Comparison of ENCODE assay signal across 15 cellular contexts in genomic region chr18:47594063-47594462, GRCh38.
A peak's percentile ranks its signal among the peaks of the same experiment; 100 is the strongest.
DNase-seq lines count a peak whose midpoint lies in the region; ATAC-seq and TF ChIP-seq lines count a peak whose summit lies in the region.
"Had no signal": no experiment of that assay in that cellular context is flagged by ENCODE, and none has a peak within 500 bp of the region (broad histone marks: within the 10 kb centered on the region; RNA-seq: fewer than 3 reads in every experiment).

No MANE protein-coding gene starts in this region.

- peak overlapping the region; percentile 68 for H3K4me3 Mint-ChIP-seq in type B pancreatic cell
- no peak overlapping the region for H3K4me3 Mint-ChIP-seq in T-helper 17 cell
- H3K4me3 Mint-ChIP-seq: activated CD4-positive, alpha-beta memory T cell treated with anti-CD3 and anti-CD28 coated beads for 36 hours had no signal

- peaks cover 7% of the 10 kb centered on the region for H3K9me3 Mint-ChIP-seq in type B pancreatic cell
- H3K9me3 Mint-ChIP-seq: activated CD4-positive, alpha-beta memory T cell treated with anti-CD3 and anti-CD28 coated beads for 36 hours had no signal

- H3K27ac Mint-ChIP-seq in type B pancreatic cell (no peak overlapping the region), T-helper 17 cell (no peak overlapping the region)
- H3K27ac Mint-ChIP-seq: activated CD4-positive, alpha-beta memory T cell treated with anti-CD3 and anti-CD28 coated beads for 36 hours had no signal

- peak; percentile 75 for DNase-seq in NCI-H2107 (lab: John Stamatoyannopoulos, UW)
- no peak for DNase-seq in NCI-H2107 treated with DMSO at 0.1 percent for 48 hours (lab: John Stamatoyannopoulos, UW; ENCODE audit: unreplicated experiment)
- peak; percentile 7 for DNase-seq in NCI-H82 treated with DMSO at 0.1 percent for 48 hours (lab: John Stamatoyannopoulos, UW; ENCODE audit: unreplicated experiment)
- DNase-seq in iPS-NIHi7 (ENCODE audit: extremely low spot score) = peak; percentile 45
- no peak for DNase-seq in type B pancreatic cell (ENCODE audit: extremely low spot score, unreplicated experiment)
- no peak for DNase-seq in effector CD8-positive, alpha-beta T cell (lab: John Stamatoyannopoulos, UW)
- no peak for DNase-seq in stimulated activated CD4-positive, alpha-beta T cell treated with anti-CD3 and anti-CD28 coated beads, Interleukin-4, amount 100 ng/mL, for 4 hours
- DNase-seq in T-helper 17 cell = no peak
- DNase-seq: activated CD4-positive, alpha-beta memory T cell treated with anti-CD3 and anti-CD28 coated beads for 36 hours; activated T-cell treated with anti-CD3 and anti-CD28 coated beads, Interleukin-2, amount 50 U/mL, for 48 hours; cerebellar nuclear complex; mesendoderm; NCI-H2029 treated with DMSO at 0.1 percent for 48 hours; SJCRH30 had no signal

- no peaks in the 10 kb centered on the region for H3K9me3 ChIP-seq in T-helper 17 cell (ENCODE audit: control insufficient read depth, low read length, poor library complexity, severe bottlenecking)
- H3K9me3 ChIP-seq: adrenal gland, SJCRH30 had no signal

- no peak for ATAC-seq in T-helper 17 cell

- TF ChIP-seq CTCF in type B pancreatic cell (conservative IDR thresholded peaks at IDR 0.05) = no peak

- H3K27me3 Mint-ChIP-seq in type B pancreatic cell (peaks cover 43% of the 10 kb centered on the region), T-helper 17 cell (peaks cover 25% of the 10 kb centered on the region)

- H3K4me1 Mint-ChIP-seq in type B pancreatic cell (ENCODE audit: unreplicated experiment) (peaks cover 4% of the 10 kb centered on the region), T-helper 17 cell (no peaks in the 10 kb centered on the region)

- H3K36me3 Mint-ChIP-seq in type B pancreatic cell = no peaks in the 10 kb centered on the region
- no peaks in the 10 kb centered on the region for H3K36me3 Mint-ChIP-seq in T-helper 17 cell (ENCODE audit: low read depth)
- H3K36me3 Mint-ChIP-seq: activated CD4-positive, alpha-beta memory T cell treated with anti-CD3 and anti-CD28 coated beads for 36 hours had no signal

Comparison
In these comparisons a context has a peak if more than half of its experiments do, and no peak if none do; other contexts are left out.
1. DNase-seq: peak in NCI-H2107 (single experiment), NCI-H82 treated with DMSO at 0.1 percent for 48 hours (single experiment) and iPS-NIHi7 (single experiment); none in NCI-H2107 treated with DMSO at 0.1 percent for 48 hours (single experiment), type B pancreatic cell (single experiment), effector CD8-positive, alpha-beta T cell (single experiment), stimulated activated CD4-positive, alpha-beta T cell treated with anti-CD3 and anti-CD28 coated beads, Interleukin-4, amount 100 ng/mL, for 4 hours (0 of 2) and T-helper 17 cell (0 of 3).